Comparison of ENCODE assay signal across 31 cellular contexts in the genomic region with DNA sequence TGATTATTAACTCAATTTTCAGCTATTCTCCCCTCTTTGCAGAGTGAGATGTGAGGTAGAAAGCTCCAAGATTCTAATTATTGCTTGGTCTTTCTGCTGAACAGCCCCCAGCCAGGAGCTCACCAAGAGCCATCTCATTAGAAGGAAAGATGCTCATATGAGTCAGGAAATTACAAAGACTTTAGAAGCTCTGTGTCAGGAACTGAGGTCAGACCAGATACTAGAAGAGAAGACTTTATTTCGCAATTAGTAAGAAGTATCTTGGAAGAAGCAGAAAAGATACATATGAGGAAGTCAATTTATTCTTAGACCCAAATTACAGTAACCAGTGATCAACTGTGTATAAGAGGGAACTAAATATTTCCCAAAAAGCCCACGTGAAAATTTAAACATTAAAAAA.
"Had no signal": no experiment of that assay in that cellular context is flagged by ENCODE, and none has a peak within 500 bp of the region (broad histone marks: within the 10 kb centered on the region; RNA-seq: fewer than 3 reads in every experiment).

No MANE protein-coding gene starts in this region.

- H3K4me3 Mint-ChIP-seq: activated CD4-positive, alpha-beta memory T cell treated with anti-CD3 and anti-CD28 coated beads for 36 hours; activated CD4-positive, alpha-beta T cell treated with anti-CD3 and anti-CD28 coated beads, Interleukin-2, amount 10 ng/mL, durations not matched to agents 24 days and 14 days; activated naive CD4-positive, alpha-beta T cell treated with anti-CD3 and anti-CD28 coated beads for 36 hours; activated naive CD8-positive, alpha-beta T cell treated with anti-CD3 and anti-CD28 coated beads, Interleukin-2, amount 10 ng/mL, durations not matched to agents 7 days and 5 days; activated T-helper 1 cell treated with anti-CD3 and anti-CD28 coated beads, Interleukin-12 subunit alpha, Interleukin-12 subunit beta, Interleukin-2, Interleukin-4 antibody, amounts not matched to agents 30 ng/mL and 10 ng/mL and 1 ng/mL, durations not matched to agents 14 hours and 24 hours and 36 hours; brain; effector memory CD8-positive, alpha-beta T cell; nephron; T-helper 2 cell treated with Interferon-gamma antibody and Interleukin-4, amounts not matched to agents 5 μg/mL and 100 μg/mL, for 36 hours had no signal

- H3K4me1 Mint-ChIP-seq: activated CD4-positive, alpha-beta T cell treated with anti-CD3 and anti-CD28 coated beads, Interleukin-2, amount 10 ng/mL, durations not matched to agents 24 days and 14 days; activated naive CD8-positive, alpha-beta T cell treated with anti-CD3 and anti-CD28 coated beads, Interleukin-2, amount 10 ng/mL, durations not matched to agents 7 days and 5 days; brain; nephron had no signal

- H3K9me3 Mint-ChIP-seq: activated CD4-positive, alpha-beta T cell treated with anti-CD3 and anti-CD28 coated beads, Interleukin-2, amount 10 ng/mL, durations not matched to agents 24 days and 14 days; activated naive CD8-positive, alpha-beta T cell treated with anti-CD3 and anti-CD28 coated beads, Interleukin-2, amount 10 ng/mL, durations not matched to agents 7 days and 5 days; activated T-helper 1 cell treated with anti-CD3 and anti-CD28 coated beads, Interleukin-12 subunit alpha, Interleukin-12 subunit beta, Interleukin-2, Interleukin-4 antibody, amounts not matched to agents 30 ng/mL and 10 ng/mL and 1 ng/mL, durations not matched to agents 14 hours and 24 hours and 36 hours; brain; nephron had no signal

- H3K27me3 Mint-ChIP-seq: activated CD4-positive, alpha-beta memory T cell treated with anti-CD3 and anti-CD28 coated beads for 36 hours; activated CD4-positive, alpha-beta T cell treated with anti-CD3 and anti-CD28 coated beads, Interleukin-2, amount 10 ng/mL, durations not matched to agents 24 days and 14 days; activated naive CD8-positive, alpha-beta T cell treated with anti-CD3 and anti-CD28 coated beads, Interleukin-2, amount 10 ng/mL, durations not matched to agents 7 days and 5 days; effector memory CD8-positive, alpha-beta T cell had no signal

- DNase-seq: activated CD4-positive, alpha-beta memory T cell treated with anti-CD3 and anti-CD28 coated beads for 36 hours; activated CD4-positive, alpha-beta T cell treated with anti-CD3 and anti-CD28 coated beads, Interleukin-2, amount 10 ng/mL, durations not matched to agents 24 days and 14 days; activated CD8-positive, alpha-beta memory T cell treated with anti-CD3 and anti-CD28 coated beads, Interleukin-2, amount 50 U/mL, for 4 hours; activated effector memory CD4-positive, alpha-beta T cell treated with anti-CD3 and anti-CD28 coated beads, Interleukin-2, amount 50 U/mL, for 16 hours; activated naive CD4-positive, alpha-beta T cell treated with anti-CD3 and anti-CD28 coated beads for 36 hours; activated naive CD8-positive, alpha-beta T cell treated with anti-CD3 and anti-CD28 coated beads, Interleukin-2, amount 10 ng/mL, durations not matched to agents 7 days and 5 days; activated T-cell treated with anti-CD3 and anti-CD28 coated beads, Interleukin-2, amount 50 U/mL, for 1 hour; dorsolateral prefrontal cortex; effector memory CD8-positive, alpha-beta T cell; erythroblast; gastrocnemius medialis; glutamatergic neuron; left ventricle myocardium inferior; mucosa of descending colon; ovary; retina; stimulated activated CD4-positive, alpha-beta T cell treated with anti-CD3 and anti-CD28 coated beads, Interleukin-12 subunit alpha, Interleukin-12 subunit beta, amount 100 ng/mL, for 4 hours; stimulated activated CD4-positive, alpha-beta T cell treated with anti-CD3 and anti-CD28 coated beads, Interleukin-4, amount 100 ng/mL, for 1 hour; stimulated activated naive CD8-positive, alpha-beta T cell treated with anti-CD3 and anti-CD28 coated beads, Interleukin-15, Interleukin-2, amounts not matched to agents 100 U/mL and 50 U/mL, for 24 hours; trophoblast cell; WERI-Rb-1 had no signal

- H3K4me3 ChIP-seq: ascending aorta, coronary artery, dorsolateral prefrontal cortex, gastrocnemius medialis, left ventricle myocardium inferior, lung, mucosa of descending colon, ovary, prostate gland, skin epidermis, thoracic aorta had no signal

- H3K27ac Mint-ChIP-seq: activated CD4-positive, alpha-beta memory T cell treated with anti-CD3 and anti-CD28 coated beads for 36 hours; activated CD4-positive, alpha-beta T cell treated with anti-CD3 and anti-CD28 coated beads, Interleukin-2, amount 10 ng/mL, durations not matched to agents 24 days and 14 days; activated naive CD4-positive, alpha-beta T cell treated with anti-CD3 and anti-CD28 coated beads for 36 hours; activated naive CD8-positive, alpha-beta T cell treated with anti-CD3 and anti-CD28 coated beads, Interleukin-2, amount 10 ng/mL, durations not matched to agents 7 days and 5 days; activated T-helper 1 cell treated with anti-CD3 and anti-CD28 coated beads, Interleukin-12 subunit alpha, Interleukin-12 subunit beta, Interleukin-2, Interleukin-4 antibody, amounts not matched to agents 30 ng/mL and 10 ng/mL and 1 ng/mL, durations not matched to agents 14 hours and 24 hours and 36 hours; brain; effector memory CD8-positive, alpha-beta T cell; nephron; T-helper 2 cell treated with Interferon-gamma antibody and Interleukin-4, amounts not matched to agents 5 μg/mL and 100 μg/mL, for 36 hours had no signal

- H3K36me3 Mint-ChIP-seq: activated CD4-positive, alpha-beta memory T cell treated with anti-CD3 and anti-CD28 coated beads for 36 hours; activated naive CD8-positive, alpha-beta T cell treated with anti-CD3 and anti-CD28 coated beads, Interleukin-2, amount 10 ng/mL, durations not matched to agents 7 days and 5 days; brain had no signal
